ENCODE assay signal across 22 cellular contexts in the genomic region with DNA sequence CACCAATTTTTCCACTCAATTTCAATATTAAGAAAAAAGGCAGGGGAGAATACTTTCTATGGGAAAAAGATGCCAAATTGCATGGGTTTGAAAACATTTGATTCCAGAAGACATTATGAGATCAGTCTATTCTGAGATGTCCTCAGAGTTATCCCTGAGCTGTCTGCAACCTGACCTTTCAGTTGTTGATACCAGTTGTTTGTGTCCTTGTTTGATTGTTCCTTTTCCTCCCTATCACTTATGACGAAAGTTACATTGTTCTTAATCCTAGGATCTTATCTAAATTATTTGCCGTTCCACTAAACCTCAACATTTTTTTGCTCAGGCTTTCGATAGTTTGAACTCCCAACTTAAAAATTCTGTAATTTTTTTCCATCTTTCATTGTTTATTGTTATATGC.
"Had no signal": no experiment of that assay in that cellular context is flagged by ENCODE, and none has a peak within 500 bp of the region (broad histone marks: within the 10 kb centered on the region; RNA-seq: fewer than 3 reads in every experiment).

No MANE protein-coding gene starts in this region.

- H3K4me2 ChIP-seq: KMS-11 had no signal

- H3K4me1 ChIP-seq: SJCRH30 had no signal

- DNase-seq: Kasumi-1, MM.1S, NCI-H1092 treated with DMSO at 0.1 percent for 48 hours, NCI-H1436, NCI-H187, NCI-H2029, NCI-H2081 treated with DMSO at 0.1 percent for 48 hours, NCI-H2171, NCI-H226, NCI-H446, NCI-H510A, NCI-H524 treated with DMSO at 0.1 percent for 48 hours, NCI-H69, NCI-H774, PC-3, SHP77 treated with DMSO at 0.1 percent for 48 hours, SJCRH30 had no signal

- ATAC-seq: K562, Panc1, PC-3, Right ventricle myocardium inferior, SK-N-SH treated with all-trans-retinoic acid at 6 μM for 48 hours had no signal

- H3K4me3 ChIP-seq: K562, SJCRH30 had no signal

- H3K9me3 ChIP-seq: SJCRH30 had no signal

- H3K27ac ChIP-seq: KMS-11, SJCRH30 had no signal

- H3K9ac ChIP-seq: KMS-11 had no signal

- FAIRE-seq: K562 had no signal

- H3K27me3 ChIP-seq: SJCRH30 had no signal

- H3K36me3 ChIP-seq: SJCRH30 had no signal
